ENCODE assay signal across 1 cellular context in the genomic region with DNA sequence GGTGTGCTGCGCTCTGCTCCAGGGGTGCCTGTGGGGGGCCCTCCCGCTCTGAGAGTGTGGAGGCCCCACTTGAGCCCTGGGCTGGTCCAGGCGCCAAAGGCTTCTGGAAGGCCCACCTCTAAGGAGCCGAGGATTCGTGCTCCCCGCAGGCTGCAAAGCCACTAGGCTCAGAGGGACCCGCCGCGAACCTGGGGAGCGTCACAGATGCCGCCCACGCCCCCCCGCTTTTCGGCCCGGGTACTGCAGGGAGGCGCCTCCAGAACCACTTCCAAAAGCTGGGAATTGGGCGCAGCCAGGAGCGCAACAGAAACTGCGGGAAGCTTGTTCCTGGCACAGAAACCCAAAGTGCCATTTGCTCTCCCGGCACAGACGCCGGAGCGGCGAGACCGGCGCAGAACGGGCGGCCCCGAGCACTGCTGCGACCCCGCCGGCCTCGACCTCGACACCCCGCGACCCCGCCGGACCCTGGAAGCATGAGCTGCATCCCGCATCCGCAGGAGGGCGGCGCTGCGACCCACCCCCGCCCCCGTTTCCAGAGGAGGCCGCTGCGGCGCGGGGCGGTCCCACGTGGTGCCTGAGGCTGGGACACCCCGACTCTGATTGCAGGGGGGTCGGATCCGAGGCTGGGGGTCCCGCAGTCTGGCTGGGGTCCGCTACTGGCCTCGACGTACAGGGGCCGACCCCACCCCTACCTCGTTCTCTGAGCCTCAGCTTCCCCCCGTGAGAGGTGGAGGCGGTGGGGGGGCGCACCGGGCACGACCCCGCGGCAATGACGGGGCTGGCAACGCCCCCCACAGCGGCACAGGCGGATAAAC.
TF ChIP-seq lines count a peak whose summit lies in the region.

No MANE protein-coding gene starts in this region.

TF ChIP-seq in GM23338, 12 proteins besides CTCF, POLR2A, EP300 and RAD21 (continued from another document):
- TF ChIP-seq, protein P1, sequence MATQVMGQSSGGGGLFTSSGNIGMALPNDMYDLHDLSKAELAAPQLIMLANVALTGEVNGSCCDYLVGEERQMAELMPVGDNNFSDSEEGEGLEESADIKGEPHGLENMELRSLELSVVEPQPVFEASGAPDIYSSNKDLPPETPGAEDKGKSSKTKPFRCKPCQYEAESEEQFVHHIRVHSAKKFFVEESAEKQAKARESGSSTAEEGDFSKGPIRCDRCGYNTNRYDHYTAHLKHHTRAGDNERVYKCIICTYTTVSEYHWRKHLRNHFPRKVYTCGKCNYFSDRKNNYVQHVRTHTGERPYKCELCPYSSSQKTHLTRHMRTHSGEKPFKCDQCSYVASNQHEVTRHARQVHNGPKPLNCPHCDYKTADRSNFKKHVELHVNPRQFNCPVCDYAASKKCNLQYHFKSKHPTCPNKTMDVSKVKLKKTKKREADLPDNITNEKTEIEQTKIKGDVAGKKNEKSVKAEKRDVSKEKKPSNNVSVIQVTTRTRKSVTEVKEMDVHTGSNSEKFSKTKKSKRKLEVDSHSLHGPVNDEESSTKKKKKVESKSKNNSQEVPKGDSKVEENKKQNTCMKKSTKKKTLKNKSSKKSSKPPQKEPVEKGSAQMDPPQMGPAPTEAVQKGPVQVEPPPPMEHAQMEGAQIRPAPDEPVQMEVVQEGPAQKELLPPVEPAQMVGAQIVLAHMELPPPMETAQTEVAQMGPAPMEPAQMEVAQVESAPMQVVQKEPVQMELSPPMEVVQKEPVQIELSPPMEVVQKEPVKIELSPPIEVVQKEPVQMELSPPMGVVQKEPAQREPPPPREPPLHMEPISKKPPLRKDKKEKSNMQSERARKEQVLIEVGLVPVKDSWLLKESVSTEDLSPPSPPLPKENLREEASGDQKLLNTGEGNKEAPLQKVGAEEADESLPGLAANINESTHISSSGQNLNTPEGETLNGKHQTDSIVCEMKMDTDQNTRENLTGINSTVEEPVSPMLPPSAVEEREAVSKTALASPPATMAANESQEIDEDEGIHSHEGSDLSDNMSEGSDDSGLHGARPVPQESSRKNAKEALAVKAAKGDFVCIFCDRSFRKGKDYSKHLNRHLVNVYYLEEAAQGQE (IDR thresholded peaks at IDR 0.05; ENCODE audit: unreplicated experiment) = no peak
